In the genomic region with DNA sequence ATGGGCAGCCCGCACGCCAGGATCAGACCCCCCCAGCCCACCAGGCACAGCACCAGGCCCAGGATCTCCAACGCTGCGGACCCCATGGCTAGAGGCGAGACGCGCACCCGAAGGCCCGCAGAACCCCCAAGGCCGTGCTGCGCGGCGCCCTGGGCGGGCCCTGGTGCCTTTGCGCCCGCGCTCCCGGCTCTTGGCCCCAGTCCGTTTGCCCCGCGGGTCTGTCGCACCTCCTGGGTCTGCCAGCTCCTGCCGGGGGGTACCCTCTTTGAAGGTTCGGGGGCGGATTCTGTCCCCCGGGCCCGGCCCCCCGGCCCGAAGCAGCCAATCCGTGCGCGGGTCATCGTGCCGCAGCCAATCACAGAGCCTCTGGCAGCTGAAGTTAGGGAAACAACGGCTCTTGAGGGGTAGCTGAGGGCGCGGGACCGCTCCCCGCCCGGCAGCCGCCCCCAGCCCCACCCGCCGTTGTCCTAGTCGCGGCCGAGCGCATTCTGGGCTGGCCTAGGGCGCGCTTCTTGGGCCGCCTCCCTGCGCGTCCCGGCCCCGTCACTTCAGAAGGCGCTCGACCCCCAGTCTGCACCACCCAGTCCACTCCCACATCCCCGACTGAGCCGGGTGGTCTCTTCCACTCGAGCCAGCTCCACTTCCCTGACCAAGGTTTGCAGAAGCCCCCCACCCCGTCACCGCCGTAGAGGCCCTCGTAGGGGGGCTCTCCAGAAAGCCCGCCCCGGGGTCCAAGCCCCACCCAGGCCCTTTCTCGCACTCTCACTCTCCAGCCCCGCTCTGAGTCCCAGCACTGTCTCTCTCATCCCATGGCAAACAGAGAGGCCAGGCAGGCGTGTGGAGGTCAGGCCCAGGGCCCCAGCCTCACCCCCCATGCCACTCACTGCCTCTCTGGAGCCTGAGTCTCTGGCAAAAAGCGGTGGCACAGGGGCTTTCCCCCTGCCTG, we compare ENCODE assay signal across 8 cellular contexts. TPM values are rescaled to one million over a fixed set of nuclear protein-coding genes. Genes with fewer than 3 reads are reported as not detected.
DNase-seq lines count a peak whose midpoint lies in the region; ATAC-seq and TF ChIP-seq lines count a peak whose summit lies in the region.

A gene with protein sequence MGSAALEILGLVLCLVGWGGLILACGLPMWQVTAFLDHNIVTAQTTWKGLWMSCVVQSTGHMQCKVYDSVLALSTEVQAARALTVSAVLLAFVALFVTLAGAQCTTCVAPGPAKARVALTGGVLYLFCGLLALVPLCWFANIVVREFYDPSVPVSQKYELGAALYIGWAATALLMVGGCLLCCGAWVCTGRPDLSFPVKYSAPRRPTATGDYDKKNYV (minus strand): TSS at position 241 of the 946 bp plus-strand sequence. CDS start 155 bp downstream, at position 86.

- TF ChIP-seq POLR2A in vagina (IDR thresholded peaks at IDR 0.05): no peak

- H3K4me3 ChIP-seq in Panc1 (ENCODE audit: low read depth in 2 of 2, low read length in 2 of 2) (peak within 1 kb of the TSS; percentile 16 to 26; a peak in 3 of 4 replicates), mucosa of descending colon (no peak within 1 kb of the TSS), vagina (peak within 1 kb of the TSS; percentile 38 to 44)

- no peak for TF ChIP-seq CTCF in Panc1 (IDR thresholded peaks at IDR 0.05)
- TF ChIP-seq CTCF in mucosa of descending colon (IDR thresholded peaks at IDR 0.05): no peak
- no peak for TF ChIP-seq CTCF in vagina (IDR thresholded peaks at IDR 0.05)

- in situ Hi-C loops in Panc1 (cut with HindIII; ENCODE audit: low pct_unique_long_range_greater_than_20kb, low sequenced_read_pairs): no loop called here

- BruUV-seq in Panc1 (replicated peaks; lab: Mats Ljungman, UMichigan): no TSS peak

- H3K4me1 Mint-ChIP-seq in effector memory CD8-positive, alpha-beta T cell (ENCODE audit: low read depth in 2 of 2): peaks cover 3 to 6% of the 10 kb centered on the region in 2 donors

- H3K27ac Mint-ChIP-seq in effector memory CD8-positive, alpha-beta T cell: no peak within 1 kb of the TSS

- H3K27ac ChIP-seq in Panc1 (ENCODE audit: low read length) (no peak within 1 kb of the TSS), vagina (peak within 1 kb of the TSS; percentile 68)

- peak; percentile 38 for DNase-seq in EL
- no peak for DNase-seq in Panc1 (ENCODE audit: low read depth, low spot score)
- DNase-seq in effector memory CD8-positive, alpha-beta T cell: no peak
- peak in 1 of 3 donors; percentile 9 for DNase-seq in mucosa of descending colon
- no peak for DNase-seq in vagina (ENCODE audit: extremely low spot score in 2 of 2)

- H3K9me3 Mint-ChIP-seq in effector memory CD8-positive, alpha-beta T cell: no peaks in the 10 kb centered on the region

- CTCF ChIA-PET in Panc1 (lab: Charles Lee): no interaction called here

- POLR2A ChIA-PET in Panc1 (lab: Charles Lee): no interaction called here

- intact Hi-C loops in Panc1 (cut with micrococcal nuclease; ENCODE audit: unreplicated experiment) (loop anchor here (10.0 kb wide), 1 partner anchor 100 kb away; no protein-coding TSS in a partner anchor), mucosa of descending colon (cut with DNase I, micrococcal nuclease) (no loop called here), vagina (cut with DNase I) (no loop called here)

- H3K4me1 ChIP-seq in Panc1 (ENCODE audit: control insufficient read depth, insufficient read depth, low read length): no peaks in the 10 kb centered on the region
- H3K4me1 ChIP-seq in mucosa of descending colon (ENCODE audit: low read depth): peaks cover 14% of the 10 kb centered on the region
- peaks cover 20% of the 10 kb centered on the region for H3K4me1 ChIP-seq in vagina

- no peaks in the 10 kb centered on the region for H3K9me3 ChIP-seq in Panc1 (ENCODE audit: control insufficient read depth, insufficient read depth, low read depth, low read length)
- no peaks in the 10 kb centered on the region for H3K9me3 ChIP-seq in mucosa of descending colon
- no peaks in the 10 kb centered on the region for H3K9me3 ChIP-seq in vagina

- peaks cover 32 to 62% of the 10 kb centered on the region in 2 donors for H3K27me3 Mint-ChIP-seq in effector memory CD8-positive, alpha-beta T cell

- H3K36me3 Mint-ChIP-seq in effector memory CD8-positive, alpha-beta T cell (ENCODE audit: insufficient read depth): no peaks in the 10 kb centered on the region

- H3K4me3 Mint-ChIP-seq in effector memory CD8-positive, alpha-beta T cell: peak within 1 kb of the TSS; percentile 52 to 66

- H3K27me3 ChIP-seq in Panc1 (ENCODE audit: control insufficient read depth, insufficient read depth, low read length) (no peaks in the 10 kb centered on the region), vagina (no peaks in the 10 kb centered on the region)

- ATAC-seq in Panc1: no peak
- ATAC-seq in effector memory CD8-positive, alpha-beta T cell (replicated peaks): no peak
- ATAC-seq in mucosa of descending colon: no peak
- ATAC-seq in HG03139 (IDR thresholded peaks at IDR 0.05; ENCODE audit: unreplicated experiment): no peak
- no peak for ATAC-seq in GM21619 (IDR thresholded peaks at IDR 0.05; ENCODE audit: unreplicated experiment)
- no peak for ATAC-seq in GM21576 (IDR thresholded peaks at IDR 0.05; ENCODE audit: unreplicated experiment)

- H3K36me3 ChIP-seq in Panc1 (ENCODE audit: control insufficient read depth, insufficient read depth, low read length) (no peaks in the 10 kb centered on the region), mucosa of descending colon (ENCODE audit: low read depth) (no peaks in the 10 kb centered on the region), vagina (no peaks in the 10 kb centered on the region)

RNA-seq across cellular contexts. Expression of the gene that starts here (rescaled TPM):
- total RNA-seq in Panc1 (2021; ENCODE audit: unreplicated experiment) (0.18 TPM), mucosa of descending colon (10 to 100 TPM; 22.0 to 34.7 (median 22.2) TPM), vagina (228 TPM)
- polyA plus RNA-seq in Panc1 (2012; ENCODE audit: insufficient read length): not detected

Comparison
In these comparisons a context has a peak if more than half of its experiments do, and no peak if none do; other contexts are left out.
1. RNA of the gene that starts here (total RNA-seq): 228 TPM in vagina (single experiment) and 22.0 to 34.7 TPM in mucosa of descending colon; 0.18 TPM in Panc1 (single experiment); every median in the first group is over 10 times any median in the second.